ENCODE assay signal across 18 cellular contexts in the genomic region with DNA sequence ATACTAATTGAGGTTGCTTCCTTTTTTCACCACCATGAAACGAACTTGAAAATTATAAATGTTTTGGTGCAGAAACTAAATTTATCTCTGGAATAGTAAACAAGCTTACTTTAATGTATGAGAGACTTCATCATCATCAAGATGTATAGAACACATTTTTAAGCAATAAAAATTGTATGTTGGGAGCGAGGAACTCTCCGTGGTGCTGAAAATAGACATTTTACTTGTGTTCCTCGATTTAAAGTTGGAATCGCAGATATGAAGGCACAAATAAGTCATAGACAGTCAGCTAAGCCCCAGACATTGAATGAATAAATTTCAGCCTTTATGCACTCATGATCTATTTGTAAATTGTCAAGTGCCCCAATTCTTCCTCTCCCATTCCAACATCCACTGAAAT.
DNase-seq lines count a peak whose midpoint lies in the region; ATAC-seq and TF ChIP-seq lines count a peak whose summit lies in the region.
"Had no signal": no experiment of that assay in that cellular context is flagged by ENCODE, and none has a peak within 500 bp of the region (broad histone marks: within the 10 kb centered on the region; RNA-seq: fewer than 3 reads in every experiment).

No MANE protein-coding gene starts in this region.

- H3K4me1 ChIP-seq in breast epithelium (no peaks in the 10 kb centered on the region), body of pancreas (peaks cover 12% of the 10 kb centered on the region)

- ATAC-seq in body of pancreas, result no peak
- ATAC-seq: effector memory CD8-positive, alpha-beta T cell had no signal

- no peak overlapping the region for H3K4me3 Mint-ChIP-seq in MCF 10A (ENCODE audit: unreplicated experiment)
- no peak overlapping the region for H3K4me3 Mint-ChIP-seq in osteocyte (ENCODE audit: unreplicated experiment)
- H3K4me3 Mint-ChIP-seq: activated CD4-positive, alpha-beta memory T cell treated with anti-CD3 and anti-CD28 coated beads, Interleukin-2, amount 10 ng/mL, durations not matched to agents 7 days and 5 days; effector memory CD8-positive, alpha-beta T cell; T-helper 2 cell treated with Interferon-gamma antibody and Interleukin-4, amounts not matched to agents 5 μg/mL and 100 μg/mL, for 36 hours had no signal

- H3K27ac ChIP-seq in breast epithelium (no peak overlapping the region), body of pancreas (no peak overlapping the region)
- H3K27ac ChIP-seq: brain microvascular endothelial cell had no signal

- H3K27me3 Mint-ChIP-seq in MCF 10A (ENCODE audit: insufficient read depth, unreplicated experiment) (no peaks in the 10 kb centered on the region), osteocyte (ENCODE audit: unreplicated experiment) (no peaks in the 10 kb centered on the region)
- H3K27me3 Mint-ChIP-seq: activated CD4-positive, alpha-beta memory T cell treated with anti-CD3 and anti-CD28 coated beads, Interleukin-2, amount 10 ng/mL, durations not matched to agents 7 days and 5 days; effector memory CD8-positive, alpha-beta T cell had no signal

- no peaks in the 10 kb centered on the region for H3K36me3 Mint-ChIP-seq in MCF 10A (ENCODE audit: insufficient read depth, unreplicated experiment)
- peaks cover 7% of the 10 kb centered on the region for H3K36me3 Mint-ChIP-seq in osteocyte (ENCODE audit: unreplicated experiment)

- H3K9me3 Mint-ChIP-seq in MCF 10A (ENCODE audit: unreplicated experiment) (no peaks in the 10 kb centered on the region), osteocyte (ENCODE audit: unreplicated experiment) (peaks cover 5% of the 10 kb centered on the region)

- no peaks in the 10 kb centered on the region for H3K27me3 ChIP-seq in breast epithelium
- no peaks in the 10 kb centered on the region for H3K27me3 ChIP-seq in body of pancreas
- H3K27me3 ChIP-seq: brain microvascular endothelial cell had no signal

- no peak overlapping the region for H3K27ac Mint-ChIP-seq in MCF 10A (ENCODE audit: low read depth, unreplicated experiment)
- H3K27ac Mint-ChIP-seq in osteocyte (ENCODE audit: unreplicated experiment), result no peak overlapping the region
- H3K27ac Mint-ChIP-seq: activated CD4-positive, alpha-beta memory T cell treated with anti-CD3 and anti-CD28 coated beads, Interleukin-2, amount 10 ng/mL, durations not matched to agents 7 days and 5 days; effector memory CD8-positive, alpha-beta T cell; T-helper 2 cell treated with Interferon-gamma antibody and Interleukin-4, amounts not matched to agents 5 μg/mL and 100 μg/mL, for 36 hours had no signal

- CTCF ChIA-PET in MCF 10A (lab: Yijun Ruan, JAX), result no interaction called here

- H3K4me3 ChIP-seq in breast epithelium (no peak overlapping the region), epithelial cell of esophagus (ENCODE audit: low read length) (no peak overlapping the region), body of pancreas (no peak overlapping the region)

- peaks cover 14% of the 10 kb centered on the region for H3K4me1 Mint-ChIP-seq in MCF 10A (ENCODE audit: insufficient read depth, unreplicated experiment)
- H3K4me1 Mint-ChIP-seq in osteocyte (ENCODE audit: unreplicated experiment), result peaks cover 34% of the 10 kb centered on the region
- H3K4me1 Mint-ChIP-seq: activated CD4-positive, alpha-beta memory T cell treated with anti-CD3 and anti-CD28 coated beads, Interleukin-2, amount 10 ng/mL, durations not matched to agents 7 days and 5 days had no signal

- H3K9me3 ChIP-seq in breast epithelium, result no peaks in the 10 kb centered on the region
- no peaks in the 10 kb centered on the region for H3K9me3 ChIP-seq in body of pancreas

- intact Hi-C loops in MCF 10A (cut with micrococcal nuclease), result no loop called here
- intact Hi-C loops in breast epithelium (cut with DNase I; ENCODE audit: low total_unique reads), result loop anchor here (5.0 kb wide), 1 partner anchor 450 kb away; no protein-coding TSS in a partner anchor
- intact Hi-C loops in body of pancreas (cut with DNase I), result no loop called here

- TF ChIP-seq POLR2A in breast epithelium (IDR thresholded peaks at IDR 0.05) (no peak), body of pancreas (IDR thresholded peaks at IDR 0.05) (no peak)

- TF ChIP-seq CTCF in MCF 10A (IDR thresholded peaks at IDR 0.05; ENCODE audit: unreplicated experiment) (no peak), breast epithelium (IDR thresholded peaks at IDR 0.05) (no peak), epithelial cell of esophagus (IDR thresholded peaks at IDR 0.05; ENCODE audit: insufficient read depth, low read depth, low read length, missing control alignments) (no peak), osteocyte (IDR thresholded peaks at IDR 0.05) (no peak), GM13977 (IDR thresholded peaks at IDR 0.05; ENCODE audit: extremely low read depth, insufficient read depth, missing control alignments) (no peak), body of pancreas (IDR thresholded peaks at IDR 0.05) (no peak)

- POLR2A ChIA-PET in MCF 10A (lab: Yijun Ruan, JAX), result no interaction called here

- DNase-seq in MCF 10A (ENCODE audit: unreplicated experiment) (peak; percentile 45), breast epithelium (ENCODE audit: low spot score in 2 of 2) (no peak), epithelial cell of esophagus (ENCODE audit: low read depth) (peak; percentile 45), osteocyte (ENCODE audit: extremely low spot score, unreplicated experiment) (peak; percentile 17), GM13977 (ENCODE audit: low spot score) (no peak), body of pancreas (no peak)
- no peak for DNase-seq in effector CD8-positive, alpha-beta T cell (lab: John Stamatoyannopoulos, UW)
- DNase-seq: activated CD4-positive, alpha-beta memory T cell treated with anti-CD3 and anti-CD28 coated beads, Interleukin-2, amount 10 ng/mL, durations not matched to agents 7 days and 5 days; brain microvascular endothelial cell; Calu3; effector memory CD8-positive, alpha-beta T cell; H7; NCI-H2081; NCI-H774; posterior cingulate gyrus; Right ventricle myocardium superior had no signal

- WGBS in body of pancreas, 2 donors, result 51 to 63% methylated on average over 5 of the region's 5 CpGs

- BruUV-seq in MCF 10A (replicated peaks; lab: Mats Ljungman, UMichigan), result no TSS peak

- H3K36me3 ChIP-seq in breast epithelium (no peaks in the 10 kb centered on the region), body of pancreas (replicated peaks in 1 of 2; ENCODE audit: insufficient read depth in 1 of 2, low read depth in 2 of 2) (no peaks in the 10 kb centered on the region)
- H3K36me3 ChIP-seq: brain microvascular endothelial cell had no signal

- in situ Hi-C loops in GM13977 (cut with MboI; ENCODE audit: low pct_unique_long_range_greater_than_20kb, low sequenced_read_pairs, unreplicated experiment), result no loop called here

TF ChIP-seq in PFSK-1, 5 proteins besides CTCF, POLR2A, EP300 and RAD21:
- TF ChIP-seq, protein P1, sequence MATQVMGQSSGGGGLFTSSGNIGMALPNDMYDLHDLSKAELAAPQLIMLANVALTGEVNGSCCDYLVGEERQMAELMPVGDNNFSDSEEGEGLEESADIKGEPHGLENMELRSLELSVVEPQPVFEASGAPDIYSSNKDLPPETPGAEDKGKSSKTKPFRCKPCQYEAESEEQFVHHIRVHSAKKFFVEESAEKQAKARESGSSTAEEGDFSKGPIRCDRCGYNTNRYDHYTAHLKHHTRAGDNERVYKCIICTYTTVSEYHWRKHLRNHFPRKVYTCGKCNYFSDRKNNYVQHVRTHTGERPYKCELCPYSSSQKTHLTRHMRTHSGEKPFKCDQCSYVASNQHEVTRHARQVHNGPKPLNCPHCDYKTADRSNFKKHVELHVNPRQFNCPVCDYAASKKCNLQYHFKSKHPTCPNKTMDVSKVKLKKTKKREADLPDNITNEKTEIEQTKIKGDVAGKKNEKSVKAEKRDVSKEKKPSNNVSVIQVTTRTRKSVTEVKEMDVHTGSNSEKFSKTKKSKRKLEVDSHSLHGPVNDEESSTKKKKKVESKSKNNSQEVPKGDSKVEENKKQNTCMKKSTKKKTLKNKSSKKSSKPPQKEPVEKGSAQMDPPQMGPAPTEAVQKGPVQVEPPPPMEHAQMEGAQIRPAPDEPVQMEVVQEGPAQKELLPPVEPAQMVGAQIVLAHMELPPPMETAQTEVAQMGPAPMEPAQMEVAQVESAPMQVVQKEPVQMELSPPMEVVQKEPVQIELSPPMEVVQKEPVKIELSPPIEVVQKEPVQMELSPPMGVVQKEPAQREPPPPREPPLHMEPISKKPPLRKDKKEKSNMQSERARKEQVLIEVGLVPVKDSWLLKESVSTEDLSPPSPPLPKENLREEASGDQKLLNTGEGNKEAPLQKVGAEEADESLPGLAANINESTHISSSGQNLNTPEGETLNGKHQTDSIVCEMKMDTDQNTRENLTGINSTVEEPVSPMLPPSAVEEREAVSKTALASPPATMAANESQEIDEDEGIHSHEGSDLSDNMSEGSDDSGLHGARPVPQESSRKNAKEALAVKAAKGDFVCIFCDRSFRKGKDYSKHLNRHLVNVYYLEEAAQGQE (IDR thresholded peaks at IDR 0.05; ENCODE audit: insufficient read depth in 1 of 2, low read depth in 2 of 2, low read length in 2 of 2), result peak; percentile 83 to 92
- no peak for TF ChIP-seq SIN3A (IDR thresholded peaks at IDR 0.05; ENCODE audit: borderline replicate concordance, insufficient read depth, low read length)

Comparison
In these comparisons a context has a peak if more than half of its experiments do, and no peak if none do; other contexts are left out.
1. DNase-seq: peak in MCF 10A (single experiment), epithelial cell of esophagus (single experiment) and osteocyte (single experiment); none in breast epithelium (0 of 2), effector CD8-positive, alpha-beta T cell (single experiment), GM13977 (single experiment) and body of pancreas (0 of 4).